8 cellular contexts compared by ENCODE assay signal in genomic region chr5:82278711-82279370, GRCh38. TPM values are rescaled to one million over a fixed set of nuclear protein-coding genes. Genes with fewer than 3 reads are reported as not detected.
DNase-seq lines count a peak whose midpoint lies in the region; ATAC-seq and TF ChIP-seq lines count a peak whose summit lies in the region.

No MANE protein-coding gene starts in this region.

- peak overlapping the region; percentile 97 for H3K9ac ChIP-seq in Karpas-422 (ENCODE audit: low read length)

- intact Hi-C loops in dendritic cell treated with granulocyte-macrophage colony-stimulating factor and Interleukin-4, amounts not matched to agents 40 ng/mL and 50 ng/mL, for 4 days (cut with micrococcal nuclease): loop anchor here (2.0 to 10.0 kb wide), 4 partner anchors 307 to 1196 kb away; partner anchors contain the start of genes ATG10, SSBP2, VCAN and ZCCHC9
- intact Hi-C loops in naive thymus-derived CD4-positive, alpha-beta T cell (cut with micrococcal nuclease): loop anchor here (1.0 to 10.0 kb wide), 12 partner anchors 78 to 1872 kb away; partner anchors contain the start of genes SSBP2 (in 2 of the 2), TMEM167A (in 2 of the 2), XRCC4 (in 2 of the 2) and ZCCHC9 (in 2 of the 2)

- H3K27ac ChIP-seq in Karpas-422 (ENCODE audit: low read length): no peak overlapping the region
- peak overlapping the region; percentile 80 for H3K27ac ChIP-seq in naive thymus-derived CD4-positive, alpha-beta T cell (ENCODE audit: low read depth, low read length)

- no peak for TF ChIP-seq CTCF in AG04449 (IDR thresholded peaks at IDR 0.05; ENCODE audit: insufficient read depth, low read length, missing control alignments)

- CTCF ChIA-PET in AG04449 (lab: Yijun Ruan, JAX): interaction anchor here (2.1 kb wide), 1 partner anchor 19 kb away, joined by 7 read pairs; no protein-coding TSS in a partner anchor
- CTCF ChIA-PET in naive thymus-derived CD4-positive, alpha-beta T cell (lab: Charles Lee): interaction anchor here (0.6 to 0.9 kb wide), 2 partner anchors 13 to 71 kb away, joined by 3 read pairs; no protein-coding TSS in a partner anchor

- no peaks in the 10 kb centered on the region for H3K9me3 ChIP-seq in Karpas-422 (ENCODE audit: low read length)
- no peaks in the 10 kb centered on the region for H3K9me3 ChIP-seq in naive thymus-derived CD4-positive, alpha-beta T cell (ENCODE audit: control insufficient read depth in 2 of 3, low read length in 3 of 3)

- H4K20me1 ChIP-seq in Karpas-422 (ENCODE audit: insufficient read depth, low read depth, low read length): peaks cover 4% of the 10 kb centered on the region; the same call in 1 of the 2 replicates

- peaks cover 34% of the 10 kb centered on the region for H3K79me2 ChIP-seq in Karpas-422 (ENCODE audit: low read length)

- H3K4me3 Mint-ChIP-seq in dendritic cell treated with granulocyte-macrophage colony-stimulating factor and Interleukin-4, amounts not matched to agents 40 ng/mL and 50 ng/mL, for 4 days: peak overlapping the region; percentile 90
- peak overlapping the region; percentile 87 to 98 (median 94) for H3K4me3 Mint-ChIP-seq in naive thymus-derived CD4-positive, alpha-beta T cell

- peaks cover 26% of the 10 kb centered on the region for H3K4me1 Mint-ChIP-seq in dendritic cell treated with granulocyte-macrophage colony-stimulating factor and Interleukin-4, amounts not matched to agents 40 ng/mL and 50 ng/mL, for 4 days (ENCODE audit: low read depth)
- peaks cover 13 to 60% (median 39%) of the 10 kb centered on the region in 7 donors for H3K4me1 Mint-ChIP-seq in naive thymus-derived CD4-positive, alpha-beta T cell

- no peaks in the 10 kb centered on the region for H3K27me3 ChIP-seq in Karpas-422 (ENCODE audit: low read length)
- no peaks in the 10 kb centered on the region for H3K27me3 ChIP-seq in naive thymus-derived CD4-positive, alpha-beta T cell (ENCODE audit: control insufficient read depth in 2 of 2, insufficient read depth in 2 of 2, low read length in 2 of 2)

- no peaks in the 10 kb centered on the region for H3K27me3 Mint-ChIP-seq in dendritic cell treated with granulocyte-macrophage colony-stimulating factor and Interleukin-4, amounts not matched to agents 40 ng/mL and 50 ng/mL, for 4 days
- no peaks in the 10 kb centered on the region for H3K27me3 Mint-ChIP-seq in naive thymus-derived CD4-positive, alpha-beta T cell

- peaks cover 34% of the 10 kb centered on the region for H3K36me3 ChIP-seq in Karpas-422 (ENCODE audit: insufficient read depth, low read length)
- peaks cover 6 to 29% (median 14%) of the 10 kb centered on the region in 3 experiments for H3K36me3 ChIP-seq in naive thymus-derived CD4-positive, alpha-beta T cell (ENCODE audit: control insufficient read depth in 2 of 3, insufficient read depth in 3 of 3, low read length in 3 of 3)

- peak overlapping the region; percentile 90 for H2AFZ ChIP-seq in Karpas-422 (ENCODE audit: low read length)

- peaks cover 44% of the 10 kb centered on the region for H3K4me1 ChIP-seq in Karpas-422 (ENCODE audit: low read length)
- H3K4me1 ChIP-seq in naive thymus-derived CD4-positive, alpha-beta T cell (ENCODE audit: control insufficient read depth in 2 of 2, insufficient read depth in 2 of 2, low read length in 2 of 2): peaks cover 12 to 16% of the 10 kb centered on the region in 2 donors

- peak overlapping the region; percentile 99 for H3K27ac Mint-ChIP-seq in dendritic cell treated with granulocyte-macrophage colony-stimulating factor and Interleukin-4, amounts not matched to agents 40 ng/mL and 50 ng/mL, for 4 days
- H3K27ac Mint-ChIP-seq in naive thymus-derived CD4-positive, alpha-beta T cell: peak overlapping the region; percentile 94 to 99 (median 96)

- no peak for ATAC-seq in naive thymus-derived CD4-positive, alpha-beta T cell
- ATAC-seq in left lobe of liver: no peak
- no peak for ATAC-seq in HG03175 (IDR thresholded peaks at IDR 0.05; ENCODE audit: unreplicated experiment)

- DNase-seq in AG04449 (ENCODE audit: low read depth, low spot score) (no peak), Karpas-422 (no peak), left lobe of liver (ENCODE audit: low spot score) (no peak), cerebellar nuclear complex (lab: John Stamatoyannopoulos, UW) (no peak), NCI-H2029 treated with DMSO at 0.1 percent for 48 hours (lab: John Stamatoyannopoulos, UW) (no peak)
- no peak for DNase-seq in naive thymus-derived CD4-positive, alpha-beta T cell

- H3K36me3 Mint-ChIP-seq in dendritic cell treated with granulocyte-macrophage colony-stimulating factor and Interleukin-4, amounts not matched to agents 40 ng/mL and 50 ng/mL, for 4 days (ENCODE audit: low read depth): peaks cover 47% of the 10 kb centered on the region
- H3K36me3 Mint-ChIP-seq in naive thymus-derived CD4-positive, alpha-beta T cell: peaks cover 7 to 33% (median 30%) of the 10 kb centered on the region in 5 donors

- H3K4me3 ChIP-seq in AG04449 (ENCODE audit: low read depth, low read length) (peak overlapping the region; percentile 93), Karpas-422 (ENCODE audit: low read length) (peak overlapping the region; percentile 96)
- peak overlapping the region; percentile 72 for H3K4me3 ChIP-seq in naive thymus-derived CD4-positive, alpha-beta T cell (ENCODE audit: low read length)

- POLR2A ChIA-PET in AG04449 (lab: Yijun Ruan, JAX): interaction anchor here (0.6 to 1.4 kb wide), 9 partner anchors 17 to 901 kb away, joined by 3 to 8 read pairs (median 3); no protein-coding TSS in a partner anchor
- POLR2A ChIA-PET in naive thymus-derived CD4-positive, alpha-beta T cell (lab: Charles Lee): interaction anchor here (0.5 to 2.8 kb wide), 6 partner anchors 13 to 798 kb away, joined by 3 to 15 read pairs (median 3); partner anchors contain the start of genes SSBP2, TMEM167A and XRCC4

- H3K9me3 Mint-ChIP-seq in dendritic cell treated with granulocyte-macrophage colony-stimulating factor and Interleukin-4, amounts not matched to agents 40 ng/mL and 50 ng/mL, for 4 days: no peaks in the 10 kb centered on the region
- peaks cover 0 to 3% (median 0%) of the 10 kb centered on the region in 11 donors for H3K9me3 Mint-ChIP-seq in naive thymus-derived CD4-positive, alpha-beta T cell

- H3K4me2 ChIP-seq in Karpas-422 (ENCODE audit: low read depth, low read length, poor library complexity, severe bottlenecking): peak overlapping the region; percentile 85

- H3K9me2 ChIP-seq in Karpas-422 (replicated peaks; ENCODE audit: insufficient read depth, low read length): peaks cover 4% of the 10 kb centered on the region; the same call in 1 of the 2 replicates

RNA-seq across cellular contexts. Expression of gene RPS23, which starts 0.7 kb away (rescaled TPM):
- total RNA-seq in Karpas-422 (2014; rRNA removed; shearing (Covaris generic); ENCODE audit: low replicate concordance): 4,228 and 6,273 TPM in 2 replicates
- total RNA-seq in naive thymus-derived CD4-positive, alpha-beta T cell: 1,000 to 10,000 TPM; 2,233 to 4,335 (median 3,874) TPM
- polyA plus RNA-seq in naive thymus-derived CD4-positive, alpha-beta T cell: 1,000 to 10,000 TPM; 4,331 to 4,971 TPM
- total RNA-seq in left lobe of liver: 518 TPM
